Comparison of ENCODE assay signal across 21 cellular contexts in the genomic region with DNA sequence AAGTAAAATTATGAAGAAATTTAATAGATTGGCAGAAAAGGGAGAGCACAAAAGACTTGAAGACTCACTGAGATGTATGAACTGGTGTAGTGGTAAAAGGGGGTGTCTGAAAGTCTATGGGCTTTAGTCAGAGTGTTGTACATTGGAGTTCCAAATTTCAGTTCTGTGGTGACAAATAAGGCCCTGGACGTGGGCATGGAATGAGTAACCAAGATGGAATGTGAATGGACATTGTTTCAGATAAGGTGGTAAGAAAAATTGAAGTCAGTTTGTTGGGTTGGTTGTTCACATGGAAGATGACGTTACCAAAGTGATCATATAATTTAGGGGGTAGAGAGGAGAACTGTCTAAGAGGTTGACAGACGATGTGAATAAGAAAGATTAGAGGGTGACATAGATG. TPM values are rescaled to one million over a fixed set of nuclear protein-coding genes. Genes with fewer than 3 reads are reported as not detected.
"Had no signal": no experiment of that assay in that cellular context is flagged by ENCODE, and none has a peak within 500 bp of the region (broad histone marks: within the 10 kb centered on the region; RNA-seq: fewer than 3 reads in every experiment).

No MANE protein-coding gene starts in this region.

- H3K4me1 Mint-ChIP-seq: neural progenitor cell had no signal

- H3K27me3 Mint-ChIP-seq: activated CD4-positive, alpha-beta memory T cell treated with anti-CD3 and anti-CD28 coated beads for 36 hours; activated CD4-positive, alpha-beta T cell treated with anti-CD3 and anti-CD28 coated beads for 36 hours; activated CD8-positive, alpha-beta memory T cell treated with anti-CD3 and anti-CD28 coated beads, Interleukin-2, amount 10 ng/mL, durations not matched to agents 7 days and 5 days; naive thymus-derived CD4-positive, alpha-beta T cell had no signal

- H3K4me3 ChIP-seq: cardiac muscle cell, lung, neural progenitor cell, right lobe of liver, skin epidermis, transverse colon, uterus had no signal

- H3K36me3 Mint-ChIP-seq: activated CD4-positive, alpha-beta memory T cell treated with anti-CD3 and anti-CD28 coated beads for 36 hours; activated CD8-positive, alpha-beta memory T cell treated with anti-CD3 and anti-CD28 coated beads, Interleukin-2, amount 10 ng/mL, durations not matched to agents 7 days and 5 days; neural progenitor cell had no signal

- ATAC-seq: activated CD8-positive, alpha-beta memory T cell treated with anti-CD3 and anti-CD28 coated beads, Interleukin-2, amount 10 ng/mL, durations not matched to agents 7 days and 5 days; naive thymus-derived CD4-positive, alpha-beta T cell; right lobe of liver had no signal

- H3K9me3 Mint-ChIP-seq: activated CD4-positive, alpha-beta memory T cell treated with anti-CD3 and anti-CD28 coated beads for 36 hours; neural progenitor cell had no signal

- DNase-seq: activated CD4-positive, alpha-beta memory T cell treated with anti-CD3 and anti-CD28 coated beads for 36 hours; activated CD4-positive, alpha-beta T cell treated with anti-CD3 and anti-CD28 coated beads for 36 hours; activated CD8-positive, alpha-beta memory T cell treated with anti-CD3 and anti-CD28 coated beads, Interleukin-2, amount 10 ng/mL, durations not matched to agents 7 days and 5 days; activated effector memory CD4-positive, alpha-beta T cell treated with anti-CD3 and anti-CD28 coated beads, Interleukin-2, amount 50 U/mL, for 16 hours; activated T-cell treated with anti-CD3 and anti-CD28 coated beads for 4 hours; dermis blood vessel endothelial cell; effector CD8-positive, alpha-beta T cell; erythroblast; foreskin melanocyte; kidney; naive thymus-derived CD4-positive, alpha-beta T cell; posterior cingulate gyrus; right lobe of liver; stimulated activated CD4-positive, alpha-beta T cell treated with anti-CD3 and anti-CD28 coated beads, Interleukin-1b, Interleukin-23, amount 100 ng/mL, for 48 hours; T-helper 1 cell; transverse colon; uterus had no signal

- H3K27ac Mint-ChIP-seq: activated CD4-positive, alpha-beta memory T cell treated with anti-CD3 and anti-CD28 coated beads for 36 hours; activated CD8-positive, alpha-beta memory T cell treated with anti-CD3 and anti-CD28 coated beads, Interleukin-2, amount 10 ng/mL, durations not matched to agents 7 days and 5 days; neural progenitor cell had no signal

- H3K4me3 Mint-ChIP-seq: activated CD4-positive, alpha-beta memory T cell treated with anti-CD3 and anti-CD28 coated beads for 36 hours; activated CD4-positive, alpha-beta T cell treated with anti-CD3 and anti-CD28 coated beads for 36 hours; activated CD8-positive, alpha-beta memory T cell treated with anti-CD3 and anti-CD28 coated beads, Interleukin-2, amount 10 ng/mL, durations not matched to agents 7 days and 5 days; neural progenitor cell had no signal

RNA-seq across cellular contexts. Expression of gene CYSLTR1, which starts 13.9 kb away (rescaled TPM):
- total RNA-seq: cardiac muscle cell, dermis blood vessel endothelial cell had no signal
